20 cellular contexts compared by ENCODE assay signal in the genomic region with DNA sequence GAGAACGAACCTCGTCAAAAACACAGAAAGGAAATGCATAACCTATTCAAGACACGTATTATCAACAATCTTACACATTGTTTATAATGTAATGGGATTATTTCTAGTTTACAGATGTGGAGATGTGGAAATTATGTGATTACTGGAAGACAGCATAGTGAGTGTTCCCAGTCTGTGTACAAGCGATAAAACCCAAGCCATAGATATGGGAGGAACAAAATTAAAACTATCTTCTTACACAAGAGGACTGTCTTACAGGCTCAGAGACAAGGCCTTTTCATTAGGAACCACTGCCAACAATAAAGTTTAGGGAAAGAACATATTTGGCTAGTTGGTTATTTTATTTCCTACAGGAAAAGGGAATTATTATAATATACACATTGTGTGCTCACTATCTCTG.
"Had no signal": no experiment of that assay in that cellular context is flagged by ENCODE, and none has a peak within 500 bp of the region (broad histone marks: within the 10 kb centered on the region; RNA-seq: fewer than 3 reads in every experiment).

No MANE protein-coding gene starts in this region.

- H3K4me3 ChIP-seq: esophagus squamous epithelium, prostate gland, right atrium auricular region, sigmoid colon, stomach, testis, tibial nerve, upper lobe of left lung had no signal

- H3K9me3 Mint-ChIP-seq: naive thymus-derived CD8-positive, alpha-beta T cell; nephron progenitor cell; stimulated activated effector memory CD8-positive, alpha-beta T cell treated with anti-CD3 and anti-CD28 coated beads, Interleukin-12 subunit alpha, Interleukin-12 subunit beta, amount 100 ng/mL, for 72 hours had no signal

- DNase-seq: cortex of kidney; effector memory CD8-positive, alpha-beta T cell; erythroblast; esophagus squamous epithelium; mesendoderm; naive thymus-derived CD8-positive, alpha-beta T cell; nephron progenitor cell; nucleus accumbens; sigmoid colon; stimulated activated CD4-positive, alpha-beta T cell treated with anti-CD3 and anti-CD28 coated beads, Interleukin-2, amount 100 ng/mL, for 24 hours; stimulated activated CD4-positive, alpha-beta T cell treated with anti-CD3 and anti-CD28 coated beads, Interleukin-4, amount 100 ng/mL, for 24 hours; stimulated activated naive CD4-positive, alpha-beta T cell treated with Interleukin-2 at 50 U/mL for 16 hours; stomach; substantia nigra; testis; upper lobe of left lung had no signal

- H3K27me3 ChIP-seq: esophagus squamous epithelium, right atrium auricular region, sigmoid colon, stomach, testis, tibial nerve, upper lobe of left lung had no signal

- H3K36me3 Mint-ChIP-seq: naive thymus-derived CD8-positive, alpha-beta T cell; stimulated activated effector memory CD8-positive, alpha-beta T cell treated with anti-CD3 and anti-CD28 coated beads, Interleukin-12 subunit alpha, Interleukin-12 subunit beta, amount 100 ng/mL, for 72 hours had no signal

- H3K27ac Mint-ChIP-seq: effector memory CD8-positive, alpha-beta T cell; naive thymus-derived CD8-positive, alpha-beta T cell; nephron progenitor cell; stimulated activated effector memory CD8-positive, alpha-beta T cell treated with anti-CD3 and anti-CD28 coated beads, Interleukin-12 subunit alpha, Interleukin-12 subunit beta, amount 100 ng/mL, for 72 hours had no signal

- H3K27me3 Mint-ChIP-seq: effector memory CD8-positive, alpha-beta T cell had no signal

- ATAC-seq: effector memory CD8-positive, alpha-beta T cell; naive thymus-derived CD8-positive, alpha-beta T cell; stimulated activated effector memory CD8-positive, alpha-beta T cell treated with anti-CD3 and anti-CD28 coated beads, Interleukin-12 subunit alpha, Interleukin-12 subunit beta, amount 100 ng/mL, for 72 hours had no signal

- H3K27ac ChIP-seq: right atrium auricular region, sigmoid colon, testis, upper lobe of left lung had no signal

- H3K4me3 Mint-ChIP-seq: effector memory CD8-positive, alpha-beta T cell; naive thymus-derived CD8-positive, alpha-beta T cell; nephron progenitor cell; stimulated activated effector memory CD8-positive, alpha-beta T cell treated with anti-CD3 and anti-CD28 coated beads, Interleukin-12 subunit alpha, Interleukin-12 subunit beta, amount 100 ng/mL, for 72 hours had no signal

- H3K9me3 ChIP-seq: esophagus squamous epithelium, prostate gland, right atrium auricular region, sigmoid colon, stomach, testis, tibial nerve, upper lobe of left lung had no signal

- H3K4me1 Mint-ChIP-seq: nephron progenitor cell; stimulated activated effector memory CD8-positive, alpha-beta T cell treated with anti-CD3 and anti-CD28 coated beads, Interleukin-12 subunit alpha, Interleukin-12 subunit beta, amount 100 ng/mL, for 72 hours had no signal

- H3K36me3 ChIP-seq: esophagus squamous epithelium, prostate gland, right atrium auricular region, sigmoid colon, stomach, tibial nerve, upper lobe of left lung had no signal
